ENCODE assay signal across 6 cellular contexts in genomic region chr14:75011356-75012097, GRCh38. TPM values are rescaled to one million over a fixed set of nuclear protein-coding genes. Genes with fewer than 3 reads are reported as not detected.
A peak's percentile ranks its signal among the peaks of the same experiment; 100 is the strongest.
DNase-seq lines count a peak whose midpoint lies in the region; TF ChIP-seq lines count a peak whose summit lies in the region.

No MANE protein-coding gene starts in this region.

- 60% methylated on average over 4 of the region's 4 CpGs for WGBS in prostate gland

- TF ChIP-seq CTCF in brain (conservative IDR thresholded peaks at IDR 0.05): no peak
- TF ChIP-seq CTCF in parathyroid adenoma (IDR thresholded peaks at IDR 0.05): no peak
- TF ChIP-seq CTCF in prostate gland (IDR thresholded peaks at IDR 0.05): no peak
- TF ChIP-seq CTCF in GM13976 (IDR thresholded peaks at IDR 0.05; ENCODE audit: borderline replicate concordance, control extremely low read depth, extremely low read depth, insufficient read depth, missing control alignments): no peak

- H3K27me3 Mint-ChIP-seq in brain: no peaks in the 10 kb centered on the region

- H3K9ac ChIP-seq in parathyroid adenoma: no peak overlapping the region

- peaks cover 20% of the 10 kb centered on the region for H3K4me1 ChIP-seq in parathyroid adenoma
- no peaks in the 10 kb centered on the region for H3K4me1 ChIP-seq in prostate gland (replicated peaks)

- no peaks in the 10 kb centered on the region for H3K79me2 ChIP-seq in parathyroid adenoma

- TF ChIP-seq POLR2A in prostate gland (IDR thresholded peaks at IDR 0.05): no peak

- H3K4me2 ChIP-seq in parathyroid adenoma (ENCODE audit: low read length): peak overlapping the region; percentile 21

- H3K27ac ChIP-seq in parathyroid adenoma (peak overlapping the region; percentile 72), prostate gland (peak overlapping the region in 1 of 2 donors; percentile 12)

- in situ Hi-C loops in GM13976 (cut with MboI; ENCODE audit: low sequenced_read_pairs, unreplicated experiment): no loop called here

- H3K27me3 ChIP-seq in parathyroid adenoma (ENCODE audit: control insufficient read depth, insufficient read depth, low read length) (no peaks in the 10 kb centered on the region), prostate gland (replicated peaks; ENCODE audit: insufficient read depth) (no peaks in the 10 kb centered on the region)

- H3K36me3 Mint-ChIP-seq in brain: peaks cover 32% of the 10 kb centered on the region

- H3K9me3 Mint-ChIP-seq in brain: no peaks in the 10 kb centered on the region

- peak overlapping the region in 3 of 5 experiments; percentile 78 to 84 (median 81) for H3K27ac Mint-ChIP-seq in brain

- H3K9me3 ChIP-seq in parathyroid adenoma (ENCODE audit: control insufficient read depth, low read length) (no peaks in the 10 kb centered on the region), prostate gland (no peaks in the 10 kb centered on the region)

- H3K4me3 Mint-ChIP-seq in brain: peak overlapping the region in 1 of 5 experiments; percentile 13

- DNase-seq in HS-5 (ENCODE audit: low read depth): peak; percentile 46
- DNase-seq in germinal center (ENCODE audit: low spot score): no peak
- DNase-seq in prostate gland (ENCODE audit: low spot score): no peak
- no peak for DNase-seq in GM13976 (ENCODE audit: low spot score)

- H3K36me3 ChIP-seq in parathyroid adenoma (ENCODE audit: control insufficient read depth, insufficient read depth, low read length) (no peaks in the 10 kb centered on the region), prostate gland (peaks cover 2 to 6% of the 10 kb centered on the region in 2 donors)

- H3K4me3 ChIP-seq in parathyroid adenoma (ENCODE audit: low read depth, low read length) (peak overlapping the region; percentile 4), prostate gland (no peak overlapping the region)

- H3K4me1 Mint-ChIP-seq in brain: peaks cover 11% of the 10 kb centered on the region

- no peak overlapping the region for H2AFZ ChIP-seq in parathyroid adenoma

- intact Hi-C loops in prostate gland (cut with DNase I): no loop called here

RNA-seq across cellular contexts. Expression of gene EIF2B2, which starts 8.8 kb away (rescaled TPM):
- 98.5 TPM for polyA plus RNA-seq in brain (ENCODE audit: insufficient read depth, low read depth, low replicate concordance)
- total RNA-seq in prostate gland: 10 to 100 TPM; 43.9 to 60.4 TPM

RNA-seq across cellular contexts. Expression of gene MLH3, which starts 39.7 kb away (rescaled TPM):
- 5.9 TPM for polyA plus RNA-seq in brain (ENCODE audit: insufficient read depth, low read depth, low replicate concordance)
- total RNA-seq in prostate gland: 10 to 100 TPM; 23.3 to 29.6 TPM

RNA-seq across cellular contexts. Expression of gene ACYP1, which starts 52.3 kb away (rescaled TPM):
- 67.7 TPM for polyA plus RNA-seq in brain (ENCODE audit: insufficient read depth, low read depth, low replicate concordance)
- 10 to 100 TPM; 11.2 to 14.3 TPM for total RNA-seq in prostate gland

RNA-seq across cellular contexts. Expression of gene PGF, which starts 56.1 kb away (rescaled TPM):
- 21.8 TPM for polyA plus RNA-seq in brain (ENCODE audit: insufficient read depth, low read depth, low replicate concordance)
- total RNA-seq in prostate gland: 10 to 100 TPM in 1 of 2 donors, 1 to 10 TPM in 1; 7.9 to 16.2 TPM

RNA-seq across cellular contexts. Expression of gene ZC2HC1C, which starts 57.9 kb away (rescaled TPM):
- 5.8 TPM for polyA plus RNA-seq in brain (ENCODE audit: insufficient read depth, low read depth, low replicate concordance)
- total RNA-seq in prostate gland: 10 to 100 TPM in 1 of 2 donors, 1 to 10 TPM in 1; 1.8 to 19.4 TPM
